ENCODE assay signal across 21 cellular contexts in the genomic region with DNA sequence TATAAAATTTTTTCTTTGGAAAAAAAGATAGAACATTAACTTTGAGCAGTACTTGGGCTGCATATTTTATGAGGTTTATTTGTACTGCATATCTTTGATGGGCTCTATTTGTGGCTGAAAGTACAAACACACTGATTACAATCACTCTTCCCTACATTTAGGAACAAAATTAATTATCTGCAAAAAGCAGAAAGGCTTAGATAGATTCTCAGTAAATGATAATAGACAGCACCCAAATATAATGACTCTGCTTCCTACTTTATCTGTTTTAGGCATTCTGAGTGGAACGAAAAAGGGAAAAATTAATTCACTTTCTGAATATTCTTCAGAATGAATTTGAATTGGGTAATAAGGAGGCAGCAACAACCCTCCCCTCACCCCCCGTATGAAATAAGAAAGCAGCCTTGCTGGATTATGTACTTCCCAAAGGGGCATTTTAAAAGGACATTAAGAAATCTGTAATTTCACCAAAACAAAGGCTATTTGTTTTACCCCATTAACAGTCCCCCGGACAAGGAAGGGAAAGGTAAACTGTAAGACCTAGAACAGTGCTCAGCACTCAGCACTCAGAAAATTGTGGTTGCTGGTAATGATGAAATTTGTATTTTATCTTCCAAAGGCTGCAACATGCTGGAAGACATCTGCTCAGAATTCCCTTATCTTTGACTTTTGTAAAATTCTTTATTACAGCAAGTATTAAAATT.
"Had no signal": no experiment of that assay in that cellular context is flagged by ENCODE, and none has a peak within 500 bp of the region (broad histone marks: within the 10 kb centered on the region; RNA-seq: fewer than 3 reads in every experiment).

No MANE protein-coding gene starts in this region.

- H3K4me3 ChIP-seq: dorsolateral prefrontal cortex, mucosa of descending colon, pancreas, skin epidermis, spleen, testis, tibial artery had no signal

- H3K4me1 ChIP-seq: pancreas, spleen, testis, tibial artery had no signal

- H3K36me3 ChIP-seq: neutrophil, pancreas, spleen, tibial artery had no signal

- H3K27me3 ChIP-seq: neutrophil, pancreas, testis, tibial artery had no signal

- DNase-seq: dorsolateral prefrontal cortex; effector CD4-positive, alpha-beta T cell; hypothalamus; immature natural killer cell; islet precursor cell; mesenchymal stem cell; mucosa of descending colon; naive B cell; pancreas; retina; spleen; stimulated activated CD4-positive, alpha-beta T cell treated with anti-CD3 and anti-CD28 coated beads, Interleukin-4, amount 100 ng/mL, for 4 hours; stimulated activated naive CD8-positive, alpha-beta T cell treated with anti-CD3 and anti-CD28 coated beads, Interleukin-15, Interleukin-2, amounts not matched to agents 100 U/mL and 50 U/mL, for 24 hours; substantia nigra; testis; tibial artery had no signal

- H3K9me3 ChIP-seq: mucosa of descending colon, neutrophil, pancreas, spleen, testis, tibial artery had no signal

- ATAC-seq: natural killer cell treated with Interleukin-12 subunit alpha and Interleukin-12 subunit beta and Interleukin-15 and Interleukin-18, amount 100 ng/mL, for 72 hours; pancreas; stimulated activated memory B cell treated with anti-CD40 and anti-IgM and Interleukin-4, amounts not matched to agents 10 μg/mL and 1 μg/mL and 100 μg/mL, for 72 hours; stimulated activated naive CD8-positive, alpha-beta T cell treated with anti-CD3 and anti-CD28 coated beads, Interleukin-15, Interleukin-2, amounts not matched to agents 100 U/mL and 50 U/mL, for 24 hours had no signal

- H3K27ac ChIP-seq: dorsolateral prefrontal cortex, neutrophil, pancreas, skin epidermis, spleen, testis, tibial artery had no signal

- FAIRE-seq: frontal cortex, pancreas had no signal
